Comparison of ENCODE assay signal across 8 cellular contexts in genomic region chr16:2721634-2722173, GRCh38. TPM values are rescaled to one million over a fixed set of nuclear protein-coding genes. Genes with fewer than 3 reads are reported as not detected.
DNase-seq lines count a peak whose midpoint lies in the region; ATAC-seq and TF ChIP-seq lines count a peak whose summit lies in the region.
"Not testable (repeated sequence)": the region's sequence is repeated elsewhere in the genome, so short reads cannot be mapped to it uniquely, and the experiment has no call there.

No MANE protein-coding gene starts in this region.

- not testable (repeated sequence) for H3K27ac Mint-ChIP-seq in Caco-2 (ENCODE audit: unreplicated experiment)
- H3K27ac Mint-ChIP-seq in activated T-helper 2 cell treated with anti-CD3 and anti-CD28 coated beads, Interferon-gamma antibody, Interleukin-2, Interleukin-4, amounts not matched to agents 10 μg/mL and 5 μg/mL and 100 μg/mL, durations not matched to agents 14 hours and 24 hours and 36 hours = peak overlapping the region; percentile 55

- peak overlapping the region; percentile 77 for H2AFZ ChIP-seq in osteoblast (ENCODE audit: low read length)

- H3K4me1 Mint-ChIP-seq in Caco-2 (ENCODE audit: low read depth, unreplicated experiment); activated T-helper 2 cell treated with anti-CD3 and anti-CD28 coated beads, Interferon-gamma antibody, Interleukin-2, Interleukin-4, amounts not matched to agents 10 μg/mL and 5 μg/mL and 100 μg/mL, durations not matched to agents 14 hours and 24 hours and 36 hours (ENCODE audit: low read depth): not testable (repeated sequence)

- H3K27ac ChIP-seq in Panc1 (ENCODE audit: low read length) = peak overlapping the region; percentile 66
- peak overlapping the region; percentile 62 for H3K27ac ChIP-seq in effector memory CD4-positive, alpha-beta T cell (ENCODE audit: insufficient read depth, low read length, poor library complexity, severe bottlenecking)
- not testable (repeated sequence) for H3K27ac ChIP-seq in iPS-18a (ENCODE audit: low read length); osteoblast (ENCODE audit: low read depth, low read length); thoracic aorta

- DNase-seq in Caco-2; Panc1 (ENCODE audit: low read depth, low spot score); activated T-helper 2 cell treated with anti-CD3 and anti-CD28 coated beads, Interferon-gamma antibody, Interleukin-2, Interleukin-4, amounts not matched to agents 10 μg/mL and 5 μg/mL and 100 μg/mL, durations not matched to agents 14 hours and 24 hours and 36 hours (ENCODE audit: low spot score); effector memory CD4-positive, alpha-beta T cell; osteoblast (ENCODE audit: insufficient read length, low spot score, missing footprints); thoracic aorta (ENCODE audit: low spot score): not testable (repeated sequence)

- H3K36me3 ChIP-seq in Caco-2 (ENCODE audit: control insufficient read depth, insufficient read depth, low read length); Panc1 (ENCODE audit: control insufficient read depth, insufficient read depth, low read length); effector memory CD4-positive, alpha-beta T cell (ENCODE audit: control insufficient read depth, insufficient read depth, low read length); iPS-18a (ENCODE audit: control insufficient read depth, low read depth, low read length); osteoblast (ENCODE audit: insufficient read depth, low read length); thoracic aorta: not testable (repeated sequence)

- H3K9me3 Mint-ChIP-seq in Caco-2 (ENCODE audit: unreplicated experiment); activated T-helper 2 cell treated with anti-CD3 and anti-CD28 coated beads, Interferon-gamma antibody, Interleukin-2, Interleukin-4, amounts not matched to agents 10 μg/mL and 5 μg/mL and 100 μg/mL, durations not matched to agents 14 hours and 24 hours and 36 hours: not testable (repeated sequence)

- H3K4me3 Mint-ChIP-seq in Caco-2 (ENCODE audit: unreplicated experiment) = peak overlapping the region; percentile 70
- H3K4me3 Mint-ChIP-seq in activated T-helper 2 cell treated with anti-CD3 and anti-CD28 coated beads, Interferon-gamma antibody, Interleukin-2, Interleukin-4, amounts not matched to agents 10 μg/mL and 5 μg/mL and 100 μg/mL, durations not matched to agents 14 hours and 24 hours and 36 hours (ENCODE audit: low read depth) = peak overlapping the region; percentile 60

- H3K4me3 ChIP-seq in Caco-2 (ENCODE audit: low read depth, low read length) (peak overlapping the region; percentile 69), Panc1 (ENCODE audit: low read depth in 2 of 2, low read length in 2 of 2) (peak overlapping the region; percentile 32 to 51), iPS-18a (ENCODE audit: low read length) (peak overlapping the region; percentile 44), osteoblast (ENCODE audit: insufficient read depth, low read length) (peak overlapping the region; percentile 74), thoracic aorta (peak overlapping the region; percentile 96)
- peak overlapping the region; percentile 39 for H3K4me3 ChIP-seq in effector memory CD4-positive, alpha-beta T cell (ENCODE audit: insufficient read depth, low read depth, low read length, poor library complexity, severe bottlenecking)

- not testable (repeated sequence) for H3K27me3 Mint-ChIP-seq in Caco-2 (ENCODE audit: insufficient read depth, unreplicated experiment)
- H3K27me3 Mint-ChIP-seq in activated T-helper 2 cell treated with anti-CD3 and anti-CD28 coated beads, Interferon-gamma antibody, Interleukin-2, Interleukin-4, amounts not matched to agents 10 μg/mL and 5 μg/mL and 100 μg/mL, durations not matched to agents 14 hours and 24 hours and 36 hours (ENCODE audit: low read depth) = peaks cover 10% of the 10 kb centered on the region

- intact Hi-C loops in Caco-2 (cut with micrococcal nuclease; ENCODE audit: unreplicated experiment) = loop anchor here (1.0 kb wide), 1 partner anchor 31 kb away; the partner anchor contains the start of gene SRRM2
- intact Hi-C loops in Panc1 (cut with micrococcal nuclease; ENCODE audit: unreplicated experiment); activated T-helper 2 cell treated with anti-CD3 and anti-CD28 coated beads, Interferon-gamma antibody, Interleukin-2, Interleukin-4, amounts not matched to agents 10 μg/mL and 5 μg/mL and 100 μg/mL, durations not matched to agents 14 hours and 24 hours and 36 hours (cut with micrococcal nuclease): not testable (repeated sequence)

- H3K9ac ChIP-seq in iPS-18a (ENCODE audit: low read length) = peak overlapping the region; percentile 44

- POLR2A ChIA-PET in Caco-2 (lab: Charles Lee); Panc1 (lab: Charles Lee): not testable (repeated sequence)

- in situ Hi-C loops in Panc1 (cut with HindIII; ENCODE audit: low pct_unique_long_range_greater_than_20kb, low sequenced_read_pairs) = not testable (repeated sequence)

- H3K27me3 ChIP-seq in Caco-2 (replicated peaks; ENCODE audit: control insufficient read depth, insufficient read depth, low read length); Panc1 (ENCODE audit: control insufficient read depth, insufficient read depth, low read length); effector memory CD4-positive, alpha-beta T cell (replicated peaks; ENCODE audit: control insufficient read depth, insufficient read depth, low read length, poor library complexity, severe bottlenecking); iPS-18a (ENCODE audit: control insufficient read depth, insufficient read depth, low read length); osteoblast (ENCODE audit: insufficient read depth, low read length); thoracic aorta (replicated peaks; ENCODE audit: insufficient read depth): not testable (repeated sequence)

- ATAC-seq in HG02763 (IDR thresholded peaks at IDR 0.05; ENCODE audit: unreplicated experiment) = peak; percentile 2
- not testable (repeated sequence) for ATAC-seq in Panc1; thoracic aorta (ENCODE audit: insufficient number of reproducible peaks, low FRiP score, low read depth)

- H3K4me2 ChIP-seq in osteoblast (ENCODE audit: insufficient read depth, low read length) = peak overlapping the region; percentile 53

- not testable (repeated sequence) for BruUV-seq in Caco-2 (replicated peaks; lab: Mats Ljungman, UMichigan); Panc1 (replicated peaks; lab: Mats Ljungman, UMichigan)

- H3K4me1 ChIP-seq in Caco-2 (peaks cover 25% of the 10 kb centered on the region), Panc1 (ENCODE audit: control insufficient read depth, insufficient read depth, low read length) (peaks cover 21% of the 10 kb centered on the region)
- H3K4me1 ChIP-seq in effector memory CD4-positive, alpha-beta T cell (ENCODE audit: control insufficient read depth, insufficient read depth, low read length, poor library complexity, severe bottlenecking); iPS-18a (ENCODE audit: control insufficient read depth, low read depth, low read length); osteoblast (ENCODE audit: insufficient read depth, low read length); thoracic aorta (ENCODE audit: control insufficient read depth in 1 of 2, low read depth in 2 of 2): not testable (repeated sequence)

- not testable (repeated sequence) for H3K36me3 Mint-ChIP-seq in Caco-2 (ENCODE audit: insufficient read depth, unreplicated experiment); activated T-helper 2 cell treated with anti-CD3 and anti-CD28 coated beads, Interferon-gamma antibody, Interleukin-2, Interleukin-4, amounts not matched to agents 10 μg/mL and 5 μg/mL and 100 μg/mL, durations not matched to agents 14 hours and 24 hours and 36 hours (ENCODE audit: low read depth)

- CTCF ChIA-PET in Caco-2 (lab: Charles Lee) (interaction anchor here (0.7 kb wide), 1 partner anchor 59 kb away, joined by 6 read pairs; no protein-coding TSS in a partner anchor), Panc1 (lab: Charles Lee) (interaction anchor here (0.7 kb wide), 2 partner anchors 17 to 73 kb away, joined by 3 to 5 read pairs; no protein-coding TSS in a partner anchor)

- not testable (repeated sequence) for H3K79me2 ChIP-seq in osteoblast (ENCODE audit: insufficient read depth, low read length)

- not testable (repeated sequence) for H4K20me1 ChIP-seq in osteoblast (ENCODE audit: insufficient read depth, low read length)

- TF ChIP-seq CTCF in Caco-2 (IDR thresholded peaks at IDR 0.05; ENCODE audit: insufficient read depth in 1 of 2, low read depth in 1 of 2, low read length in 1 of 2, severe bottlenecking in 1 of 2, unreplicated experiment in 1 of 2); Panc1 (IDR thresholded peaks at IDR 0.05); osteoblast (IDR thresholded peaks at IDR 0.05; ENCODE audit: extremely low read depth, low read depth, low read length); thoracic aorta (IDR thresholded peaks at IDR 0.05): not testable (repeated sequence)

- H3K9me3 ChIP-seq in Caco-2; Panc1 (ENCODE audit: control insufficient read depth, insufficient read depth, low read depth, low read length); effector memory CD4-positive, alpha-beta T cell (ENCODE audit: control insufficient read depth, low read length); iPS-18a (ENCODE audit: control insufficient read depth, low read depth, low read length); osteoblast (ENCODE audit: low read depth, low read length); thoracic aorta: not testable (repeated sequence)

RNA-seq across cellular contexts. Expression of gene PRSS27, which starts 1.7 kb away (rescaled TPM):
- total RNA-seq in Caco-2 (2022) (0.72 and 1.1 TPM in 2 replicates), Panc1 (2021; ENCODE audit: unreplicated experiment) (3.3 TPM), osteoblast (1.5 and 2.5 TPM in 2 replicates), thoracic aorta (1 to 10 TPM; 4.4 to 8.7 TPM)
- polyA plus RNA-seq in Panc1 (2012; ENCODE audit: insufficient read length) = 7.8 TPM
- 1.8 and 2.1 TPM in 2 replicates for total RNA-seq in activated T-helper 2 cell treated with anti-CD3 and anti-CD28 coated beads, Interferon-gamma antibody, Interleukin-2, Interleukin-4, amounts not matched to agents 10 μg/mL and 5 μg/mL and 100 μg/mL, durations not matched to agents 14 hours and 24 hours and 36 hours

RNA-seq across cellular contexts. Expression of gene SRRM2, which starts 30.7 kb away (rescaled TPM):
- total RNA-seq in Caco-2 (2022) = 332 and 382 TPM in 2 replicates
- 617 TPM for total RNA-seq in Panc1 (2021; ENCODE audit: unreplicated experiment)
- polyA plus RNA-seq in Panc1 (2012; ENCODE audit: insufficient read length) = 618 TPM
- 694 and 701 TPM in 2 replicates for total RNA-seq in activated T-helper 2 cell treated with anti-CD3 and anti-CD28 coated beads, Interferon-gamma antibody, Interleukin-2, Interleukin-4, amounts not matched to agents 10 μg/mL and 5 μg/mL and 100 μg/mL, durations not matched to agents 14 hours and 24 hours and 36 hours
- 56.8 and 62.2 TPM in 2 replicates for total RNA-seq in osteoblast
- total RNA-seq in thoracic aorta = 100 to 1,000 TPM; 476 to 541 TPM

RNA-seq across cellular contexts. Expression of gene KCTD5, which starts 39.4 kb away (rescaled TPM):
- 30.4 and 33.3 TPM in 2 replicates for total RNA-seq in Caco-2 (2022)
- 61.1 TPM for total RNA-seq in Panc1 (2021; ENCODE audit: unreplicated experiment)
- 70.8 TPM for polyA plus RNA-seq in Panc1 (2012; ENCODE audit: insufficient read length)
- total RNA-seq in activated T-helper 2 cell treated with anti-CD3 and anti-CD28 coated beads, Interferon-gamma antibody, Interleukin-2, Interleukin-4, amounts not matched to agents 10 μg/mL and 5 μg/mL and 100 μg/mL, durations not matched to agents 14 hours and 24 hours and 36 hours = 65.5 and 68.5 TPM in 2 replicates
- total RNA-seq in osteoblast = 19.2 and 21.7 TPM in 2 replicates
- 10 to 100 TPM; 13.8 to 19.2 TPM for total RNA-seq in thoracic aorta

RNA-seq across cellular contexts. Expression of gene ELOB, which starts 55.4 kb away (rescaled TPM):
- total RNA-seq in Caco-2 (2022) (175 and 184 TPM in 2 replicates), Panc1 (2021; ENCODE audit: unreplicated experiment) (642 TPM), osteoblast (173 and 195 TPM in 2 replicates), thoracic aorta (100 to 1,000 TPM; 269 to 518 TPM)
- 2,232 TPM for polyA plus RNA-seq in Panc1 (2012; ENCODE audit: insufficient read length)
- total RNA-seq in activated T-helper 2 cell treated with anti-CD3 and anti-CD28 coated beads, Interferon-gamma antibody, Interleukin-2, Interleukin-4, amounts not matched to agents 10 μg/mL and 5 μg/mL and 100 μg/mL, durations not matched to agents 14 hours and 24 hours and 36 hours = 242 and 252 TPM in 2 replicates

Comparison
In these comparisons a context has a peak if more than half of its experiments do, and no peak if none do; other contexts are left out.
1. H3K4me3 ChIP-seq: peak in every context shown above with its lines; median percentile 96 in thoracic aorta; 74 in osteoblast; 69 in Caco-2; 44 in iPS-18a; 42 in Panc1; 39 in effector memory CD4-positive, alpha-beta T cell.